ENCODE assay signal across 1 cellular context in genomic region chr9:130354806-130355205, GRCh38.
TF ChIP-seq lines count a peak whose summit lies in the region.

No MANE protein-coding gene starts in this region.

TF ChIP-seq in K562, 482 proteins besides CTCF, POLR2A, EP300 and RAD21 (continued from another document):
- no peak for TF ChIP-seq THAP7 (CRISPR knock-in tag; IDR thresholded peaks at IDR 0.05)
- TF ChIP-seq MCM2 (IDR thresholded peaks at IDR 0.05; ENCODE audit: low read depth), result no peak
- TF ChIP-seq XRCC5 (IDR thresholded peaks at IDR 0.05; ENCODE audit: low read depth, low read length), result no peak
- TF ChIP-seq BHLHE40 (IDR thresholded peaks at IDR 0.05; ENCODE audit: low read length), result no peak
- no peak for TF ChIP-seq ZFP36 (IDR thresholded peaks at IDR 0.05; ENCODE audit: low read depth, low read length, partially characterized antibody)
- TF ChIP-seq PKNOX1 (IDR thresholded peaks at IDR 0.05), result no peak
- TF ChIP-seq ZNF212 (CRISPR knock-in tag; IDR thresholded peaks at IDR 0.05), result no peak
